Comparison of ENCODE assay signal across 8 cellular contexts in the genomic region with DNA sequence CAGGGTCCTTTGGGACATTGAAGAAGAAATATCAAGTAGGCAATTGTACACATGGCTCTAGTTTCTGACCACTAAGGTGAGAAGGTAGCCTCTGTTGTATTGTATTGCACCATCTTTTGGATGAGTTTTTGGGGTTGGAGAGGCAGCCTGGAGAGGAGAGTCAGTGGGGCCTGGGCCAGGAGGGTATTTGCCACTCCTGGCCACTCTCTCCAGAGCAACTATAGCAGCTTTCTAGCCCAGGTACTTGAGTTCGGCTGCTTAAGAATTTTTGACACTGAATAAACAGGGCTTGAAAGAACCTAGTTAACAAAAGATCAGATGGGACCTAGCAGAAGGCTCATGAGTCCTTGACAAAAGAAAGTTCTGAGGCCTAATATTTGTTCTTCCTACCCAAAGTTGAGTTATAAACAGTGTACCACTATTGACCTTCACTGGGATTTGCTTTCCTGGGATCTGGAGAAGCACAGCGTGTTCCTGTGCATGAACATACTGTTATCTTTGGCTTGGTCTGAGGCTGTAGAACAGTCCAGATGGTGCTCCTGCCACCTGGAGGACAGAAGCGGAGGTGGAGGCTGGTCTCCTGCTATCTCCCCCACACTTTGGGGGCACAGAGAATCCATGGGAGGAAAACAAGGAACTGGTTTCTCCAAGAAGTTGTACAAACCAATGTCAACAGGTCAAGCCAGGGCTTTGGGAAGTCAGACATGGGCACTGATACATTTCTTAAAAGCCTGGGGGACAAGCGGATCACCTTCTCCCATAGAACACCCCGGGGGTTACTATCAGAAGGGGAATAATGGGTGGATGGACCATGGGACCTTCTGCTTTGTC.
DNase-seq lines count a peak whose midpoint lies in the region; ATAC-seq and TF ChIP-seq lines count a peak whose summit lies in the region.

No MANE protein-coding gene starts in this region.

- no peak overlapping the region for H3K4me3 ChIP-seq in upper lobe of left lung

- TF ChIP-seq CTCF in VCaP (conservative IDR thresholded peaks at IDR 0.05) (peak; percentile 57), upper lobe of left lung (IDR thresholded peaks at IDR 0.05) (peak; percentile 50 to 82 (median 68)), CD14-positive monocyte (IDR thresholded peaks at IDR 0.05) (no peak)

- POLR2A ChIA-PET in activated CD4-positive, alpha-beta T cell treated with anti-CD3 and anti-CD28 coated beads for 36 hours (lab: Charles Lee) = no interaction called here

- H3K27me3 ChIP-seq in upper lobe of left lung = no peaks in the 10 kb centered on the region

- no peaks in the 10 kb centered on the region for H3K9me3 Mint-ChIP-seq in activated CD4-positive, alpha-beta T cell treated with anti-CD3 and anti-CD28 coated beads for 36 hours (ENCODE audit: low read depth)
- H3K9me3 Mint-ChIP-seq in CD14-positive monocyte = no peaks in the 10 kb centered on the region

- no peak overlapping the region for H3K27ac Mint-ChIP-seq in activated CD4-positive, alpha-beta T cell treated with anti-CD3 and anti-CD28 coated beads for 36 hours
- no peak overlapping the region for H3K27ac Mint-ChIP-seq in CD14-positive monocyte

- H3K4me3 Mint-ChIP-seq in activated CD4-positive, alpha-beta T cell treated with anti-CD3 and anti-CD28 coated beads for 36 hours = no peak overlapping the region
- no peak overlapping the region for H3K4me3 Mint-ChIP-seq in CD14-positive monocyte

- peak in 2 of 4 donors; percentile 16 to 72 for TF ChIP-seq EP300 in upper lobe of left lung (IDR thresholded peaks at IDR 0.05)

- no peaks in the 10 kb centered on the region for H3K9me3 ChIP-seq in upper lobe of left lung

- intact Hi-C loops in activated CD4-positive, alpha-beta T cell treated with anti-CD3 and anti-CD28 coated beads for 36 hours (cut with DNase I, micrococcal nuclease) = loop anchor here (1.0 to 2.0 kb wide), 2 partner anchors 226 kb away; no protein-coding TSS in a partner anchor
- intact Hi-C loops in CD14-positive monocyte (cut with micrococcal nuclease) = loop anchor here in 1 of 2 donors (10.0 kb wide), 1 partner anchor 222 kb away; no protein-coding TSS in a partner anchor

- no peaks in the 10 kb centered on the region for H3K36me3 Mint-ChIP-seq in activated CD4-positive, alpha-beta T cell treated with anti-CD3 and anti-CD28 coated beads for 36 hours (ENCODE audit: low read depth)
- no peaks in the 10 kb centered on the region for H3K36me3 Mint-ChIP-seq in CD14-positive monocyte

- 69 to 72% methylated on average over 5 of the region's 5 CpGs for WGBS in upper lobe of left lung, 2 donors

- H3K4me1 ChIP-seq in upper lobe of left lung = peaks cover 0 to 33% (median 17%) of the 10 kb centered on the region in 4 donors

- CTCF ChIA-PET in activated CD4-positive, alpha-beta T cell treated with anti-CD3 and anti-CD28 coated beads for 36 hours (lab: Charles Lee) = interaction anchor here (0.6 to 2.0 kb wide), 3 partner anchors 11 to 225 kb away, joined by 3 to 5 read pairs (median 5); no protein-coding TSS in a partner anchor

- peak; percentile 12 for DNase-seq in activated CD4-positive, alpha-beta T cell treated with anti-CD3 and anti-CD28 coated beads for 36 hours
- DNase-seq in activated CD4-positive, alpha-beta T cell treated with anti-CD3 and anti-CD28 coated beads, Interleukin-2, amount 50 U/mL, for 4 hours = no peak
- peak; percentile 24 for DNase-seq in hepatic stellate cell (ENCODE audit: low spot score)
- peak in 1 of 2 donors; percentile 70 for DNase-seq in upper lobe of left lung
- no peak for DNase-seq in CD14-positive monocyte (ENCODE audit: low spot score)
- DNase-seq in COLO668 (lab: John Stamatoyannopoulos, UW; ENCODE audit: unreplicated experiment) = no peak
- no peak for DNase-seq in NCI-H187 treated with DMSO at 0.1 percent for 48 hours (lab: John Stamatoyannopoulos, UW)

- no peaks in the 10 kb centered on the region for H3K36me3 ChIP-seq in upper lobe of left lung

- no peaks in the 10 kb centered on the region for H3K4me1 Mint-ChIP-seq in activated CD4-positive, alpha-beta T cell treated with anti-CD3 and anti-CD28 coated beads for 36 hours
- H3K4me1 Mint-ChIP-seq in CD14-positive monocyte = no peaks in the 10 kb centered on the region

- ATAC-seq in activated CD4-positive, alpha-beta T cell treated with anti-CD3 and anti-CD28 coated beads for 36 hours = no peak
- peak; percentile 63 to 88 for ATAC-seq in upper lobe of left lung (ENCODE audit: low FRiP score in 2 of 2)

- TF ChIP-seq POLR2A in upper lobe of left lung (IDR thresholded peaks at IDR 0.05) = no peak

- H3K27me3 Mint-ChIP-seq in activated CD4-positive, alpha-beta T cell treated with anti-CD3 and anti-CD28 coated beads for 36 hours = peaks cover 18% of the 10 kb centered on the region
- peaks cover 14 to 28% (median 21%) of the 10 kb centered on the region in 3 donors for H3K27me3 Mint-ChIP-seq in CD14-positive monocyte (ENCODE audit: low read depth in 3 of 3)

- H3K27ac ChIP-seq in VCaP = peak overlapping the region; percentile 14; the same call in 1 of the 2 replicates
- H3K27ac ChIP-seq in upper lobe of left lung = peak overlapping the region in 3 of 4 donors; percentile 12 to 44 (median 13)

Comparison
In these comparisons a context has a peak if more than half of its experiments do, and no peak if none do; other contexts are left out.
1. DNase-seq: peak in activated CD4-positive, alpha-beta T cell treated with anti-CD3 and anti-CD28 coated beads for 36 hours (single experiment) and hepatic stellate cell (single experiment); none in activated CD4-positive, alpha-beta T cell treated with anti-CD3 and anti-CD28 coated beads, Interleukin-2, amount 50 U/mL, for 4 hours (0 of 2), CD14-positive monocyte (single experiment), COLO668 (single experiment) and NCI-H187 treated with DMSO at 0.1 percent for 48 hours (single experiment).